In genomic region chr20:2088904-2089303, GRCh38 we compare ENCODE assay signal across 22 cellular contexts.
"Had no signal": no experiment of that assay in that cellular context is flagged by ENCODE, and none has a peak within 500 bp of the region (broad histone marks: within the 10 kb centered on the region; RNA-seq: fewer than 3 reads in every experiment).

No MANE protein-coding gene starts in this region.

- H3K4me1 Mint-ChIP-seq: activated CD4-positive, alpha-beta T cell treated with anti-CD3 and anti-CD28 coated beads, Interleukin-2, amount 10 ng/mL, durations not matched to agents 7 days and 5 days; activated naive CD4-positive, alpha-beta T cell treated with anti-CD3 and anti-CD28 coated beads, Interleukin-2, amount 10 ng/mL, durations not matched to agents 7 days and 5 days; activated naive CD8-positive, alpha-beta T cell treated with anti-CD3 and anti-CD28 coated beads, Interleukin-2, amount 50 U/mL, for 24 hours; central memory CD8-positive, alpha-beta T cell had no signal

- H3K36me3 Mint-ChIP-seq: activated naive CD4-positive, alpha-beta T cell treated with anti-CD3 and anti-CD28 coated beads, Interleukin-2, amount 10 ng/mL, durations not matched to agents 7 days and 5 days; brain; naive thymus-derived CD4-positive, alpha-beta T cell had no signal

- H3K4me3 ChIP-seq: coronary artery, ovary, psoas muscle, tibial artery had no signal

- H3K36me3 ChIP-seq: ovary, tibial artery had no signal

- H3K27ac ChIP-seq: coronary artery, ovary, psoas muscle, tibial artery had no signal

- H3K9me3 ChIP-seq: ovary, psoas muscle, tibial artery had no signal

- H3K4me3 Mint-ChIP-seq: activated CD4-positive, alpha-beta T cell treated with anti-CD3 and anti-CD28 coated beads, Interleukin-2, amount 10 ng/mL, durations not matched to agents 7 days and 5 days; activated naive CD4-positive, alpha-beta T cell treated with anti-CD3 and anti-CD28 coated beads, Interleukin-2, amount 10 ng/mL, durations not matched to agents 7 days and 5 days; activated naive CD8-positive, alpha-beta T cell treated with anti-CD3 and anti-CD28 coated beads, Interleukin-2, amount 50 U/mL, for 24 hours; brain; central memory CD8-positive, alpha-beta T cell; naive thymus-derived CD4-positive, alpha-beta T cell had no signal

- H3K27me3 ChIP-seq: ovary had no signal

- ATAC-seq: activated naive CD8-positive, alpha-beta T cell treated with anti-CD3 and anti-CD28 coated beads, Interleukin-2, amount 50 U/mL, for 24 hours; esophagus mucosa; left cardiac atrium; naive thymus-derived CD4-positive, alpha-beta T cell; psoas muscle; right cardiac atrium had no signal

- H3K4me1 ChIP-seq: psoas muscle, tibial artery had no signal

- FAIRE-seq: islet of Langerhans had no signal

- DNase-seq: activated CD4-positive, alpha-beta T cell treated with anti-CD3 and anti-CD28 coated beads, Interleukin-2, amount 10 ng/mL, durations not matched to agents 7 days and 5 days; activated CD8-positive, alpha-beta memory T cell treated with anti-CD3 and anti-CD28 coated beads, Interleukin-2, amount 50 U/mL, for 4 hours; activated effector memory CD4-positive, alpha-beta T cell treated with Interleukin-2 at 50 U/mL for 16 hours; activated naive CD4-positive, alpha-beta T cell treated with anti-CD3 and anti-CD28 coated beads, Interleukin-2, amount 10 ng/mL, durations not matched to agents 7 days and 5 days; activated naive CD8-positive, alpha-beta T cell treated with anti-CD3 and anti-CD28 coated beads, Interleukin-2, amount 50 U/mL, for 24 hours; activated T-cell treated with anti-CD3 and anti-CD28 coated beads, Interleukin-2, amount 50 U/mL, for 48 hours; anterior cingulate cortex; left cardiac atrium; mesendoderm; naive thymus-derived CD4-positive, alpha-beta T cell; ovary; psoas muscle; right cardiac atrium; stimulated activated CD4-positive, alpha-beta T cell treated with anti-CD3 and anti-CD28 coated beads, Interleukin-2, amount 100 ng/mL, for 24 hours; stimulated activated naive CD4-positive, alpha-beta T cell treated with Interleukin-2 at 50 U/mL for 16 hours; T1000; tibial artery had no signal

- H3K9me3 Mint-ChIP-seq: activated CD4-positive, alpha-beta T cell treated with anti-CD3 and anti-CD28 coated beads, Interleukin-2, amount 10 ng/mL, durations not matched to agents 7 days and 5 days; activated naive CD4-positive, alpha-beta T cell treated with anti-CD3 and anti-CD28 coated beads, Interleukin-2, amount 10 ng/mL, durations not matched to agents 7 days and 5 days; activated naive CD8-positive, alpha-beta T cell treated with anti-CD3 and anti-CD28 coated beads, Interleukin-2, amount 50 U/mL, for 24 hours; brain; central memory CD8-positive, alpha-beta T cell had no signal
